ENCODE assay signal across 18 cellular contexts in the genomic region with DNA sequence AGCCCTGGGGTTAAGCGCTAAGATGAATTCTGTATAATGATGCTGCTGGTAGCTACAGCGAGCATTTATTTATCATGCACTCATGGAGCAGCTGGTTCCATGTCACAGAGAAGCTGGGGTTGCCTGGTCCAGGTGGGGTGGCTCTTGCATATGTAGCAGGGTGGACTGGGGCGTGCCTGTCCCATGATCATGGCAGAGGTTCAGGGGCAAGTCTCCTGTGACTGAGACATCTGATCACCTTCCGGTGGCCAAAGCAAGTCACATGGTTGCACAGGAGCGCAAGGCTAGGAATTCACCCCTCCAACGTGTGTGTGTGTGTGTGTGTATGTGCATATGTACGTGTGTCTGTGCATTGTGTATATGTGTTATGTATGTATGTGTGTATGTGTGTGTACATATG. TPM values are rescaled to one million over a fixed set of nuclear protein-coding genes. Genes with fewer than 3 reads are reported as not detected.
DNase-seq lines count a peak whose midpoint lies in the region; ATAC-seq, FAIRE-seq and TF ChIP-seq lines count a peak whose summit lies in the region.
"Had no signal": no experiment of that assay in that cellular context is flagged by ENCODE, and none has a peak within 500 bp of the region (broad histone marks: within the 10 kb centered on the region; RNA-seq: fewer than 3 reads in every experiment).

No MANE protein-coding gene starts in this region.

- no peak overlapping the region for H2AFZ ChIP-seq in GM12878 (ENCODE audit: control insufficient read depth, low read depth, low read length)

- peak overlapping the region; percentile 35 for H3K4me3 Mint-ChIP-seq in activated T-cell treated with anti-CD3 and anti-CD28 coated beads, Interleukin-2, amount 50 U/mL, for 4 hours
- peak overlapping the region; percentile 99 for H3K4me3 Mint-ChIP-seq in stimulated activated effector memory CD8-positive, alpha-beta T cell treated with anti-CD3 and anti-CD28 coated beads, Interleukin-12 subunit alpha, Interleukin-12 subunit beta, amount 100 ng/mL, for 72 hours

- H3K4me3 ChIP-seq in NB4 (ENCODE audit: low read depth, low read length) = peak overlapping the region; percentile 99
- no peak overlapping the region for H3K4me3 ChIP-seq in GM12878
- H3K4me3 ChIP-seq: left ventricle myocardium inferior, mucosa of descending colon, right atrium auricular region, tibial nerve had no signal

- BruUV-seq in GM12878 (replicated peaks; lab: Mats Ljungman, UMichigan) = no TSS peak

- TF ChIP-seq POLR2A in NB4 (IDR thresholded peaks at IDR 0.05; ENCODE audit: extremely low read depth, insufficient read length) (no peak), GM12878 (IDR thresholded peaks at IDR 0.05; ENCODE audit: low read depth, low read length) (no peak)

- no peak for DNase-seq in activated T-cell treated with anti-CD3 and anti-CD28 coated beads, Interleukin-2, amount 50 U/mL, for 4 hours
- DNase-seq in activated T-cell treated with anti-CD3 and anti-CD28 coated beads for 4 hours (no peak), NB4 (ENCODE audit: low read depth) (no peak), GM12878 (ENCODE audit: low read depth, low spot score) (no peak), SW480 (ENCODE audit: low spot score) (no peak)
- DNase-seq in stimulated activated effector memory CD8-positive, alpha-beta T cell treated with anti-CD3 and anti-CD28 coated beads, Interleukin-12 subunit alpha, Interleukin-12 subunit beta, amount 100 ng/mL, for 72 hours (ENCODE audit: low spot score in 2 of 2) = no peak
- DNase-seq: ACHN, amygdala, HCEC 1CT, KG1, left ventricle myocardium inferior, mucosa of descending colon, Right ventricle myocardium superior had no signal

- H3K4me2 ChIP-seq in GM12878 (ENCODE audit: control insufficient read depth, insufficient read depth) = 0 out of 2 replicates have a peak overlapping the region, but pooled peaks have one; percentile 49

- POLR2A ChIA-PET in GM12878 (lab: Charles Lee) = no interaction called here

- no peak for TF ChIP-seq RAD21 in GM12878 (IDR thresholded peaks at IDR 0.05; ENCODE audit: insufficient read depth, low read depth, low read length)

- SMC1A ChIA-PET in GM12878 (lab: Charles Lee; ENCODE audit: uncharacterized antibody, unreplicated experiment) = interaction anchor here (1.2 kb wide), 1 partner anchor 32 kb away, joined by 3 read pairs; no protein-coding TSS in a partner anchor

- peaks cover 27% of the 10 kb centered on the region for H3K4me1 ChIP-seq in GM12878 (ENCODE audit: control insufficient read depth, insufficient read depth, low read length)

- H3K27me3 ChIP-seq in GM12878 (replicated peaks in 1 of 2; ENCODE audit: control insufficient read depth in 2 of 2, insufficient read depth in 2 of 2, low read length in 1 of 2) = no peaks in the 10 kb centered on the region
- H3K27me3 ChIP-seq: right atrium auricular region, tibial nerve had no signal

- 85% methylated on average over 7 of the region's 7 CpGs for WGBS in GM12878 (ENCODE audit: insufficient coverage, insufficient replicate concordance, low lambda C conversion rate, missing lambda C conversion rate)

- H3K4me1 Mint-ChIP-seq in activated T-cell treated with anti-CD3 and anti-CD28 coated beads, Interleukin-2, amount 50 U/mL, for 4 hours (ENCODE audit: low read depth) = peaks cover 83% of the 10 kb centered on the region
- peaks cover 93% of the 10 kb centered on the region for H3K4me1 Mint-ChIP-seq in stimulated activated effector memory CD8-positive, alpha-beta T cell treated with anti-CD3 and anti-CD28 coated beads, Interleukin-12 subunit alpha, Interleukin-12 subunit beta, amount 100 ng/mL, for 72 hours

- in situ Hi-C loops in GM12878 (cut with MboI) = no loop called here

- no peaks in the 10 kb centered on the region for H3K27me3 Mint-ChIP-seq in activated T-cell treated with anti-CD3 and anti-CD28 coated beads, Interleukin-2, amount 50 U/mL, for 4 hours (ENCODE audit: low read depth)

- intact Hi-C loops in GM12878 (cut with micrococcal nuclease; ENCODE audit: unreplicated experiment) = no loop called here

- RAD21 ChIA-PET in GM12878 (lab: Charles Lee; ENCODE audit: unreplicated experiment) = no interaction called here

- TF ChIP-seq EP300 in GM12878 (IDR thresholded peaks at IDR 0.05; ENCODE audit: borderline replicate concordance in 1 of 2, control insufficient read depth in 1 of 2, low read depth in 2 of 2, low read length in 2 of 2) = no peak

- no peak for ATAC-seq in activated T-cell treated with anti-CD3 and anti-CD28 coated beads, Interleukin-2, amount 50 U/mL, for 4 hours
- ATAC-seq in GM12878 = no peak
- no peak for ATAC-seq in stimulated activated effector memory CD8-positive, alpha-beta T cell treated with anti-CD3 and anti-CD28 coated beads, Interleukin-12 subunit alpha, Interleukin-12 subunit beta, amount 100 ng/mL, for 72 hours
- ATAC-seq in GM19463 (IDR thresholded peaks at IDR 0.05; ENCODE audit: unreplicated experiment) = no peak
- no peak for ATAC-seq in SK-N-SH treated with all-trans-retinoic acid at 6 μM for 48 hours
- ATAC-seq: esophagus mucosa, mucosa of descending colon had no signal

- peaks cover 6 to 11% of the 10 kb centered on the region in 2 experiments for H3K36me3 ChIP-seq in GM12878 (ENCODE audit: control insufficient read depth in 2 of 2, insufficient read depth in 2 of 2, low read length in 1 of 2)
- H3K36me3 ChIP-seq: left ventricle myocardium inferior, right atrium auricular region had no signal

- peaks cover 36% of the 10 kb centered on the region for H3K36me3 Mint-ChIP-seq in activated T-cell treated with anti-CD3 and anti-CD28 coated beads, Interleukin-2, amount 50 U/mL, for 4 hours (ENCODE audit: insufficient read depth)
- peaks cover 96% of the 10 kb centered on the region for H3K36me3 Mint-ChIP-seq in stimulated activated effector memory CD8-positive, alpha-beta T cell treated with anti-CD3 and anti-CD28 coated beads, Interleukin-12 subunit alpha, Interleukin-12 subunit beta, amount 100 ng/mL, for 72 hours

- peak overlapping the region; percentile 96 for H3K27ac Mint-ChIP-seq in stimulated activated effector memory CD8-positive, alpha-beta T cell treated with anti-CD3 and anti-CD28 coated beads, Interleukin-12 subunit alpha, Interleukin-12 subunit beta, amount 100 ng/mL, for 72 hours

- H3K9ac ChIP-seq in GM12878 (ENCODE audit: control insufficient read depth, insufficient read depth, low read length) = no peak overlapping the region

- H4K20me1 ChIP-seq in GM12878 (ENCODE audit: control insufficient read depth, insufficient read depth) = peaks cover 11% of the 10 kb centered on the region

- peaks cover 86% of the 10 kb centered on the region for H3K79me2 ChIP-seq in GM12878 (ENCODE audit: control insufficient read depth, insufficient read depth, low read length)

- no peak overlapping the region for H3K27ac ChIP-seq in GM12878 (ENCODE audit: control insufficient read depth, insufficient read depth)
- H3K27ac ChIP-seq: left ventricle myocardium inferior, right atrium auricular region, tibial nerve had no signal

- no peaks in the 10 kb centered on the region for H3K9me3 Mint-ChIP-seq in activated T-cell treated with anti-CD3 and anti-CD28 coated beads, Interleukin-2, amount 50 U/mL, for 4 hours
- H3K9me3 Mint-ChIP-seq in stimulated activated effector memory CD8-positive, alpha-beta T cell treated with anti-CD3 and anti-CD28 coated beads, Interleukin-12 subunit alpha, Interleukin-12 subunit beta, amount 100 ng/mL, for 72 hours = no peaks in the 10 kb centered on the region

- TF ChIP-seq CTCF in NB4 (IDR thresholded peaks at IDR 0.05; ENCODE audit: low read depth, low read length) (no peak), GM12878 (IDR thresholded peaks at IDR 0.05 in 2 of 3, conservative IDR thresholded peaks at IDR 0.05 in 1 of 3; ENCODE audit: control insufficient read depth in 2 of 3, extremely low read depth in 1 of 3, insufficient read depth in 1 of 3, low read depth in 3 of 3, low read length in 3 of 3) (no peak)

- H3K9me3 ChIP-seq in GM12878 (replicated peaks; ENCODE audit: control insufficient read depth, insufficient read depth, low read length) = no peaks in the 10 kb centered on the region
- H3K9me3 ChIP-seq: left ventricle myocardium inferior, mucosa of descending colon, right atrium auricular region, tibial nerve had no signal

- CTCF ChIA-PET in GM12878 (lab: Yijun Ruan, JAX) = interaction anchor here (1.3 to 1.8 kb wide), 2 partner anchors 36 to 39 kb away, joined by 3 to 7 read pairs; no protein-coding TSS in a partner anchor

- FAIRE-seq in GM12878 (lab: Jason Lieb, UNC) = no peak

RNA-seq across cellular contexts. Expression of a gene that starts 15.5 kb away (rescaled TPM):
- total RNA-seq in activated T-cell treated with anti-CD3 and anti-CD28 coated beads, Interleukin-2, amount 50 U/mL, for 4 hours = 100 to 1,000 TPM; 199 to 230 (median 202) TPM
- 140 and 169 TPM in 2 replicates for total RNA-seq in GM12878 (2013; cell fraction: nucleolus; rRNA removed)
- 46.6 and 55.6 TPM in 2 replicates for total RNA-seq in GM12878 (2014; rRNA removed)
- total RNA-seq in GM12878 (2014; rRNA removed; fragmentation: Illumina TruSeq; extraction: Trizol) = 34.8 and 36.9 TPM in 2 replicates
- total RNA-seq in GM12878 (2021) = 118 and 123 TPM in 2 replicates
- 19.6 TPM for polyA plus RNA-seq in GM12878 (2011; ENCODE audit: low read depth)
- polyA plus RNA-seq in GM12878 (2011; rRNA removed) = 59.0 and 117 TPM in 2 replicates
- 99.8 and 112 TPM in 2 replicates for polyA plus RNA-seq in GM12878 (2011; cell fraction: cytosol; rRNA removed)
- 639 and 737 TPM in 2 replicates for polyA plus RNA-seq in GM12878 (2011; cell fraction: nucleus; rRNA removed)
- polyA plus RNA-seq in GM12878 (2012) = 60.1 and 83.6 TPM in 2 replicates
- 23.7 and 57.4 TPM in 2 replicates for polyA plus RNA-seq in GM12878 (2014; fragmentation: Illumina TruSeq; extraction: Trizol)
- 1 to 10 TPM; 2.9 to 4.7 TPM for polyA plus RNA-seq in GM12878 (2014; fragmentation: Nextera tagmentation; extraction: Ambion mirVana)
- 98.9 and 115 TPM in 2 replicates for polyA plus RNA-seq in GM12878 (2014; rRNA removed)
- polyA plus RNA-seq in GM12878 (2016; fragmentation: Nextera tagmentation; extraction: Ambion mirVana) = 10 to 100 TPM; 67.5 to 73.2 TPM
- polyA minus RNA-seq in GM12878 (2011; rRNA and poly(A)+ RNA removed) = 64.4 and 91.4 TPM in 2 replicates
- 39.9 and 41.6 TPM in 2 replicates for polyA minus RNA-seq in GM12878 (2011; cell fraction: cytosol; rRNA and poly(A)+ RNA removed)
- polyA minus RNA-seq in GM12878 (2011; cell fraction: nucleus; rRNA and poly(A)+ RNA removed) = 90.3 and 105 TPM in 2 replicates

RNA-seq across cellular contexts. Expression of a gene that starts 37.9 kb away (rescaled TPM):
- total RNA-seq in activated T-cell treated with anti-CD3 and anti-CD28 coated beads, Interleukin-2, amount 50 U/mL, for 4 hours = 1 to 10 TPM; 7.0 to 9.3 (median 7.1) TPM
- total RNA-seq in GM12878 (2013; cell fraction: nucleolus; rRNA removed) = 33.2 and 39.6 TPM in 2 replicates
- total RNA-seq in GM12878 (2014; rRNA removed) = 3.2 and 3.8 TPM in 2 replicates
- total RNA-seq in GM12878 (2014; rRNA removed; fragmentation: Illumina TruSeq; extraction: Trizol) = 2.1 TPM in 2 replicates
- 8.3 and 10.5 TPM in 2 replicates for total RNA-seq in GM12878 (2021)
- polyA plus RNA-seq in GM12878 (2011; ENCODE audit: low read depth) = 1.9 TPM
- polyA plus RNA-seq in GM12878 (2011; rRNA removed) = 1.6 and 2.9 TPM in 2 replicates
- polyA plus RNA-seq in GM12878 (2011; cell fraction: cytosol; rRNA removed) = 3.3 and 4.8 TPM in 2 replicates
- 41.4 and 46.9 TPM in 2 replicates for polyA plus RNA-seq in GM12878 (2011; cell fraction: nucleus; rRNA removed)
- polyA plus RNA-seq in GM12878 (2012) = 4.5 and 4.6 TPM in 2 replicates
- 1.4 and 2.6 TPM in 2 replicates for polyA plus RNA-seq in GM12878 (2014; fragmentation: Illumina TruSeq; extraction: Trizol)
- polyA plus RNA-seq in GM12878 (2014; fragmentation: Nextera tagmentation; extraction: Ambion mirVana) = under 1 TPM; 0.16 to 0.66 TPM
- polyA plus RNA-seq in GM12878 (2014; rRNA removed) = 5.3 and 6.8 TPM in 2 replicates
- 1 to 10 TPM; 3.3 TPM for polyA plus RNA-seq in GM12878 (2016; fragmentation: Nextera tagmentation; extraction: Ambion mirVana)
- 5.6 and 11.7 TPM in 2 replicates for polyA minus RNA-seq in GM12878 (2011; rRNA and poly(A)+ RNA removed)
- 3.8 and 4.0 TPM in 2 replicates for polyA minus RNA-seq in GM12878 (2011; cell fraction: cytosol; rRNA and poly(A)+ RNA removed)
- polyA minus RNA-seq in GM12878 (2011; cell fraction: nucleus; rRNA and poly(A)+ RNA removed) = 11.2 and 18.5 TPM in 2 replicates
